Comparison of ENCODE assay signal across 13 cellular contexts in genomic region chr1:93678966-93679480, GRCh38. TPM values are rescaled to one million over a fixed set of nuclear protein-coding genes. Genes with fewer than 3 reads are reported as not detected.
A peak's percentile ranks its signal among the peaks of the same experiment; 100 is the strongest.
DNase-seq lines count a peak whose midpoint lies in the region; ATAC-seq and TF ChIP-seq lines count a peak whose summit lies in the region.
"Had no signal": no experiment of that assay in that cellular context is flagged by ENCODE, and none has a peak within 500 bp of the region (broad histone marks: within the 10 kb centered on the region; RNA-seq: fewer than 3 reads in every experiment).

No MANE protein-coding gene starts in this region.

- DNase-seq in BE2C (no peak), RWPE2 (ENCODE audit: low spot score) (no peak), fibroblast of the aortic adventitia (ENCODE audit: low read depth) (no peak), gastrocnemius medialis (no peak), NCI-H1048 (lab: John Stamatoyannopoulos, UW) (no peak), lower leg skin (ENCODE audit: low spot score in 2 of 2) (no peak)
- no peak for DNase-seq in stimulated activated CD4-positive, alpha-beta T cell treated with anti-CD3 and anti-CD28 coated beads, Interleukin-12 subunit alpha, Interleukin-12 subunit beta, amount 100 ng/mL, for 4 hours
- DNase-seq: brain microvascular endothelial cell; effector memory CD8-positive, alpha-beta T cell; H7; NCI-H345; stimulated activated CD4-positive, alpha-beta T cell treated with anti-CD3 and anti-CD28 coated beads, Interleukin-1b, Interleukin-23, amount 100 ng/mL, for 48 hours had no signal

- H3K9me3 ChIP-seq in BE2C (no peaks in the 10 kb centered on the region), RWPE2 (ENCODE audit: severe bottlenecking) (no peaks in the 10 kb centered on the region), gastrocnemius medialis (no peaks in the 10 kb centered on the region)

- no peak for TF ChIP-seq POLR2A in gastrocnemius medialis (IDR thresholded peaks at IDR 0.05)
- TF ChIP-seq POLR2A in lower leg skin (IDR thresholded peaks at IDR 0.05) = no peak

- H3K4me3 ChIP-seq in BE2C (ENCODE audit: low read depth, low read length) (peak overlapping the region; percentile 83), RWPE2 (ENCODE audit: severe bottlenecking) (peak overlapping the region; percentile 83), fibroblast of the aortic adventitia (ENCODE audit: low read depth, low read length) (peak overlapping the region; percentile 2), gastrocnemius medialis (no peak overlapping the region), lower leg skin (ENCODE audit: low read depth, poor library complexity, severe bottlenecking) (no peak overlapping the region)

- in situ Hi-C loops in gastrocnemius medialis (cut with MboI; ENCODE audit: low sequenced_read_pairs in 4 of 4) = no loop called here

- H3K36me3 ChIP-seq in BE2C (peaks cover 15% of the 10 kb centered on the region; the same call in 1 of the 2 replicates), RWPE2 (ENCODE audit: low read depth) (peaks cover 69% of the 10 kb centered on the region), gastrocnemius medialis (no peaks in the 10 kb centered on the region)

- no peak for TF ChIP-seq CTCF in BE2C (IDR thresholded peaks at IDR 0.05; ENCODE audit: low read depth, low read length)
- no peak for TF ChIP-seq CTCF in RWPE2 (IDR thresholded peaks at IDR 0.05; ENCODE audit: poor library complexity, severe bottlenecking)
- TF ChIP-seq CTCF in fibroblast of the aortic adventitia (IDR thresholded peaks at IDR 0.05; ENCODE audit: insufficient read depth, low read length) = no peak
- TF ChIP-seq CTCF in gastrocnemius medialis (IDR thresholded peaks at IDR 0.05 in 4 of 5, conservative IDR thresholded peaks at IDR 0.05 in 1 of 5) = no peak
- TF ChIP-seq CTCF in lower leg skin (IDR thresholded peaks at IDR 0.05) = no peak

- ATAC-seq in RWPE2 (ENCODE audit: low read depth) (no peak), gastrocnemius medialis (no peak), HG02763 (IDR thresholded peaks at IDR 0.05; ENCODE audit: unreplicated experiment) (no peak)
- ATAC-seq: effector memory CD8-positive, alpha-beta T cell had no signal

- intact Hi-C loops in gastrocnemius medialis (cut with DNase I; ENCODE audit: low total_unique reads) = no loop called here
- intact Hi-C loops in lower leg skin (cut with DNase I; ENCODE audit: low total_unique reads) = no loop called here

- WGBS in lower leg skin, 2 donors = 59 to 65% methylated on average over 4 of the region's 4 CpGs

- peaks cover 28% of the 10 kb centered on the region for H3K4me1 ChIP-seq in BE2C
- H3K4me1 ChIP-seq in RWPE2 (ENCODE audit: insufficient read depth, poor library complexity, severe bottlenecking) = peaks cover 70% of the 10 kb centered on the region
- H3K4me1 ChIP-seq in gastrocnemius medialis = peaks cover 11 to 39% of the 10 kb centered on the region in 2 donors

- H3K27ac ChIP-seq in RWPE2 (ENCODE audit: poor library complexity, severe bottlenecking) (peak overlapping the region; percentile 94), gastrocnemius medialis (peak overlapping the region; percentile 6 to 78 (median 74))

- H3K27me3 ChIP-seq in BE2C (no peaks in the 10 kb centered on the region), RWPE2 (ENCODE audit: insufficient read depth, poor library complexity, severe bottlenecking) (no peaks in the 10 kb centered on the region), gastrocnemius medialis (no peaks in the 10 kb centered on the region)
- H3K27me3 ChIP-seq: brain microvascular endothelial cell had no signal

RNA-seq across cellular contexts. Expression of gene BCAR3, which starts 2.6 kb away (rescaled TPM):
- polyA plus RNA-seq in BE2C (2012; ENCODE audit: insufficient read depth, insufficient read length, low read depth) = 95.5 TPM
- total RNA-seq in fibroblast of the aortic adventitia (ENCODE audit: low replicate concordance) = 20.6 and 34.4 TPM in 2 replicates
- total RNA-seq in gastrocnemius medialis = 10 to 100 TPM; 17.1 to 25.0 (median 22.9) TPM
- total RNA-seq in lower leg skin = 10 to 100 TPM; 41.8 to 57.5 (median 45.8) TPM

Comparison
In these comparisons a context has a peak if more than half of its experiments do, and no peak if none do; other contexts are left out.
1. H3K4me3 ChIP-seq: peak in BE2C (single experiment), RWPE2 (single experiment) and fibroblast of the aortic adventitia (single experiment); none in gastrocnemius medialis (0 of 4) and lower leg skin (single experiment).